Comparison of ENCODE assay signal across 8 cellular contexts in the genomic region with DNA sequence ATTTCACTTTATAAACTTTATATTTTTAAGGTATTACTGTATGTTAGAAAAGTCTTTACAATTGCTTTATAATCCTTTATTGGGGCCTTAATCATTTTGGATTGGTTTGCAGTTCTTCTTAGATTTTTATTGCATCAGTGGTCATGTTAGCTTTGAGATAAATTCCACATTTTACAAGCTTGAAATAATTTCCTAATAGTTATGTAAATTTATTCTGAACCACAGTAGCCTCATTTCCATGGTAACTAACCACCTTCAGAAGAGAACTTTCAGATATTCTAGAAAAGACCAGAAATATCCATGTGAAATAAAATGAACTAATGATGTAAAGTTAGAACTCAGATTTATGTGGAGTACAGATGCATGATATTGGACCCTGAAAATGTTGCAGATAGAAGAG.
"Had no signal": no experiment of that assay in that cellular context is flagged by ENCODE, and none has a peak within 500 bp of the region (broad histone marks: within the 10 kb centered on the region; RNA-seq: fewer than 3 reads in every experiment).

No MANE protein-coding gene starts in this region.

- DNase-seq: H9, HCEC 1CT, KBM-7 had no signal

- H3K27ac ChIP-seq: HL-60 had no signal

- ATAC-seq: GM23338, HepG2 had no signal

- H3K4me3 ChIP-seq: GM23338 had no signal

- FAIRE-seq: H1, H54, HepG2 had no signal
